ENCODE assay signal across 2 cellular contexts in the genomic region with DNA sequence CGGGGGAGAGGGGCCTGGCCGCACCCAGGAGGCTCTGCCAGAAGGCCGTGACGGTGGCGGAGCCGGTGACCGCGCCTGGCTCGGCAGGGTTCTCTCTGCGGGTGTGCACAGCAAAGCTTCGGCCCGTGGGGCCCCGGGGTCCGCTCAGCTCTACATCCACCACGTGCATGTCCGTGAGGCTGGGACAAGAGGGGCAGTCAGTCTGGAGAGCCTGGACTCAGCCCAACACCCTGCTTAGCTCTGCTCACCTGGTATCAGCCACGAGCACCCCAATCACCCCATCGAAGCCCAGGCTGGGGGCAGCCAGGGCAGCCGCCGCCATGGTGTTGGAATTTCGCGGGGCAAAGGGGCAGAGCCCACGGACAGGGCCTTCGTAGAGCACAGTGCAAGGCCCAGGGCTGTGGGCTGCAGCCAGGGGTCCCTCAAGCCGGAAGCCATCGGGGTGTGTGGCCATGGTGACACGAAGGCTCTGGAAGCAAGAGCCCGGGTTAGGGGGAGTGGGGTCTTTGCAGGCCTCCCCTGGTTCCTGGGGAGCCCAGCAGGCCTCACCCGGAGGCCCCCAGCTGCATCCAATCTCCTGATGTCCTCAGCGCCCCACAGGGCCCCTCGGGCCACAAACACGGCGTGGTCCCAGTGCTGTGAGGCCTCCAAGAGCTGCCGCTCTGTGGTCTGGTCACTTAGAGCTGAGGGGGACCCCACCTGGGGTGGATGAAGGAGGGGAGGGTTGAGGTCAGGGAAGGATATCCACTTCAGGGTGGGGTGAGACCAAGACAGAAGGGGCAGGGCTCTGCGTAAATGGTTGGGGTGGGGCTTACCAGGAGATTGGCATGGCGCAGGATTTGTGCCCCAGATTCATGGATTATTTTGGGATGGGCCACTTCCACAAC.
TF ChIP-seq lines count a peak whose summit lies in the region.

No MANE protein-coding gene starts in this region.

TF ChIP-seq in HCT116, 20 proteins besides CTCF, POLR2A, EP300 and RAD21:
- TF ChIP-seq, protein P1, sequence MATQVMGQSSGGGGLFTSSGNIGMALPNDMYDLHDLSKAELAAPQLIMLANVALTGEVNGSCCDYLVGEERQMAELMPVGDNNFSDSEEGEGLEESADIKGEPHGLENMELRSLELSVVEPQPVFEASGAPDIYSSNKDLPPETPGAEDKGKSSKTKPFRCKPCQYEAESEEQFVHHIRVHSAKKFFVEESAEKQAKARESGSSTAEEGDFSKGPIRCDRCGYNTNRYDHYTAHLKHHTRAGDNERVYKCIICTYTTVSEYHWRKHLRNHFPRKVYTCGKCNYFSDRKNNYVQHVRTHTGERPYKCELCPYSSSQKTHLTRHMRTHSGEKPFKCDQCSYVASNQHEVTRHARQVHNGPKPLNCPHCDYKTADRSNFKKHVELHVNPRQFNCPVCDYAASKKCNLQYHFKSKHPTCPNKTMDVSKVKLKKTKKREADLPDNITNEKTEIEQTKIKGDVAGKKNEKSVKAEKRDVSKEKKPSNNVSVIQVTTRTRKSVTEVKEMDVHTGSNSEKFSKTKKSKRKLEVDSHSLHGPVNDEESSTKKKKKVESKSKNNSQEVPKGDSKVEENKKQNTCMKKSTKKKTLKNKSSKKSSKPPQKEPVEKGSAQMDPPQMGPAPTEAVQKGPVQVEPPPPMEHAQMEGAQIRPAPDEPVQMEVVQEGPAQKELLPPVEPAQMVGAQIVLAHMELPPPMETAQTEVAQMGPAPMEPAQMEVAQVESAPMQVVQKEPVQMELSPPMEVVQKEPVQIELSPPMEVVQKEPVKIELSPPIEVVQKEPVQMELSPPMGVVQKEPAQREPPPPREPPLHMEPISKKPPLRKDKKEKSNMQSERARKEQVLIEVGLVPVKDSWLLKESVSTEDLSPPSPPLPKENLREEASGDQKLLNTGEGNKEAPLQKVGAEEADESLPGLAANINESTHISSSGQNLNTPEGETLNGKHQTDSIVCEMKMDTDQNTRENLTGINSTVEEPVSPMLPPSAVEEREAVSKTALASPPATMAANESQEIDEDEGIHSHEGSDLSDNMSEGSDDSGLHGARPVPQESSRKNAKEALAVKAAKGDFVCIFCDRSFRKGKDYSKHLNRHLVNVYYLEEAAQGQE (IDR thresholded peaks at IDR 0.05; ENCODE audit: low read depth) = no peak
- no peak for TF ChIP-seq EZH2phosphoT487 (IDR thresholded peaks at IDR 0.05; ENCODE audit: borderline replicate concordance)
- TF ChIP-seq CBX3 (IDR thresholded peaks at IDR 0.05; ENCODE audit: low read depth) = no peak
- TF ChIP-seq FOSL1 (IDR thresholded peaks at IDR 0.05; ENCODE audit: low read depth) = no peak
- no peak for TF ChIP-seq ZNF274 (IDR thresholded peaks at IDR 0.05; ENCODE audit: low read depth, low read length)
- no peak for TF ChIP-seq JUND (IDR thresholded peaks at IDR 0.05)
- no peak for TF ChIP-seq SIN3A (IDR thresholded peaks at IDR 0.05; ENCODE audit: low read depth)
- TF ChIP-seq TCF7L2 (IDR thresholded peaks at IDR 0.05; ENCODE audit: borderline replicate concordance, extremely low read depth, insufficient read depth, insufficient read length) = no peak
- no peak for TF ChIP-seq SP1 (IDR thresholded peaks at IDR 0.05; ENCODE audit: low read depth)

TF ChIP-seq in neural cell, 6 proteins besides CTCF, POLR2A, EP300 and RAD21 (continued from another document):
- TF ChIP-seq, protein P1 (IDR thresholded peaks at IDR 0.05; ENCODE audit: borderline replicate concordance) = no peak
- TF ChIP-seq TAF1 (IDR thresholded peaks at IDR 0.05; ENCODE audit: low read depth) = no peak
- TF ChIP-seq EZH2 (IDR thresholded peaks at IDR 0.05; ENCODE audit: borderline replicate concordance, insufficient read depth, low read length, poor library complexity, severe bottlenecking) = no peak
- TF ChIP-seq SMC3 (conservative IDR thresholded peaks at IDR 0.05; ENCODE audit: poor library complexity) = no peak
- TF ChIP-seq MXI1 (conservative IDR thresholded peaks at IDR 0.05; ENCODE audit: poor library complexity, severe bottlenecking) = no peak
